Comparison of ENCODE assay signal across 1 cellular context in the genomic region with DNA sequence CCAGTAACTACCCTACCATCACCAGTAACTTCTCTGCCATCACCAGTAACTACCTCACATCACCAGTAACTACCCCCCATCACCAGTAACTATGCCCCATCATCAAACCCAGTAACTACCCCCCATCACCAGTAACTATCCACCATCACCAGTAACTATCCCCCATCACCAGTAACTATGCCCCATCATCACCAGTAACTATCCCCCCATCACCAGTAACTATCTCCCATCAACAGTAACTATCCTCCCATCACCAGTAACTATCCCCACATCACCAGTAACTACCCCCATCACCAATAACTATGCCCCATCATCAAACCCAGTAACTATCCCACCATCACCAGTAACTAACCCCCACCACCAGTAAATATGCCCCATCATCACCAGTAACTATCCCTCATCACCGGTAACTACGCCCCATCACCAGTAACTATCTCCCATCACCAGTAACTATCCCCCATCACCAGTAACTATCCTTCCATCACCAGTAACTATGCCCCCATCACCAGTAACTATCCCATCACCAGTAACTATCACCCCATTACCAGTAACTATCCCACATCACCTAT.
TF ChIP-seq lines count a peak whose summit lies in the region.

No MANE protein-coding gene starts in this region.

TF ChIP-seq in GM12891, 5 proteins besides CTCF, POLR2A, EP300 and RAD21:
- TF ChIP-seq SPI1 (IDR thresholded peaks at IDR 0.05; ENCODE audit: low read depth, low read length), result no peak
- no peak for TF ChIP-seq POLR2AphosphoS5 (IDR thresholded peaks at IDR 0.05; ENCODE audit: low read depth, low read length)
- no peak for TF ChIP-seq PAX5 (IDR thresholded peaks at IDR 0.05; ENCODE audit: insufficient read depth, low read length, severe bottlenecking)
- TF ChIP-seq POU2F2 (IDR thresholded peaks at IDR 0.05; ENCODE audit: low read depth, low read length), result no peak
- no peak for TF ChIP-seq TAF1 (IDR thresholded peaks at IDR 0.05; ENCODE audit: low read depth, low read length)
